ENCODE assay signal across 6 cellular contexts in genomic region chr1:147117109-147117508, GRCh38.
"Had no signal": no experiment of that assay in that cellular context is flagged by ENCODE, and none has a peak within 500 bp of the region (broad histone marks: within the 10 kb centered on the region; RNA-seq: fewer than 3 reads in every experiment).

No MANE protein-coding gene starts in this region.

- ATAC-seq: GM23338 had no signal

- H2AFZ ChIP-seq: GM23338 had no signal

- FAIRE-seq: H1, H54, HTR-8/SVneo had no signal

- DNase-seq: H9, HCEC 1CT had no signal

- H3K4me2 ChIP-seq: GM23338 had no signal

- H3K4me3 ChIP-seq: GM23338 had no signal
